Comparison of ENCODE assay signal across 9 cellular contexts in genomic region chr2:138059967-138060635, GRCh38.
DNase-seq lines count a peak whose midpoint lies in the region; ATAC-seq and TF ChIP-seq lines count a peak whose summit lies in the region.
"Had no signal": no experiment of that assay in that cellular context is flagged by ENCODE, and none has a peak within 500 bp of the region (broad histone marks: within the 10 kb centered on the region; RNA-seq: fewer than 3 reads in every experiment).

No MANE protein-coding gene starts in this region.

- H3K27me3 Mint-ChIP-seq in activated naive CD4-positive, alpha-beta T cell treated with anti-CD3 and anti-CD28 coated beads for 36 hours (ENCODE audit: low read depth), result no peaks in the 10 kb centered on the region

- no peaks in the 10 kb centered on the region for H3K36me3 ChIP-seq in right atrium auricular region
- H3K36me3 ChIP-seq: cardiac muscle cell had no signal

- no peak overlapping the region for H3K27ac ChIP-seq in right atrium auricular region
- H3K27ac ChIP-seq: cardiac muscle cell had no signal

- H3K27me3 ChIP-seq in right atrium auricular region, result no peaks in the 10 kb centered on the region
- H3K27me3 ChIP-seq: cardiac muscle cell had no signal

- DNase-seq in AG10803 (ENCODE audit: low read depth), result peak; percentile 52
- DNase-seq in M059J (ENCODE audit: low read depth), result peak; percentile 85
- peak; percentile 47 for DNase-seq in T1000 (lab: John Stamatoyannopoulos, UW)
- peak; percentile 84 for DNase-seq in right atrium auricular region (ENCODE audit: low spot score)
- no peak for DNase-seq in activated effector memory CD4-positive, alpha-beta T cell treated with anti-CD3 and anti-CD28 coated beads, Interleukin-2, amount 50 U/mL, for 16 hours
- no peak for DNase-seq in activated naive CD4-positive, alpha-beta T cell treated with anti-CD3 and anti-CD28 coated beads for 36 hours

- intact Hi-C loops in activated naive CD4-positive, alpha-beta T cell treated with anti-CD3 and anti-CD28 coated beads for 36 hours (cut with micrococcal nuclease), result no loop called here

- TF ChIP-seq CTCF in AG10803 (conservative IDR thresholded peaks at IDR 0.05; ENCODE audit: low read length) (no peak), right atrium auricular region (IDR thresholded peaks at IDR 0.05) (no peak)

- H3K4me1 ChIP-seq in right atrium auricular region, result peaks cover 0 to 6% of the 10 kb centered on the region in 2 donors

- no peak for ATAC-seq in GM18870 (IDR thresholded peaks at IDR 0.05; ENCODE audit: unreplicated experiment)
- ATAC-seq in GM18861 (IDR thresholded peaks at IDR 0.05; ENCODE audit: unreplicated experiment), result no peak

- no peak overlapping the region for H3K4me3 Mint-ChIP-seq in activated naive CD4-positive, alpha-beta T cell treated with anti-CD3 and anti-CD28 coated beads for 36 hours

- H3K36me3 Mint-ChIP-seq in activated naive CD4-positive, alpha-beta T cell treated with anti-CD3 and anti-CD28 coated beads for 36 hours (ENCODE audit: low read depth), result no peaks in the 10 kb centered on the region

- no peaks in the 10 kb centered on the region for H3K9me3 Mint-ChIP-seq in activated naive CD4-positive, alpha-beta T cell treated with anti-CD3 and anti-CD28 coated beads for 36 hours

- CTCF ChIA-PET in activated naive CD4-positive, alpha-beta T cell treated with anti-CD3 and anti-CD28 coated beads for 36 hours (lab: Charles Lee), result interaction anchor here (0.8 kb wide), 1 partner anchor 949 kb away, joined by 3 read pairs; no protein-coding TSS in a partner anchor

- H3K27ac Mint-ChIP-seq in activated naive CD4-positive, alpha-beta T cell treated with anti-CD3 and anti-CD28 coated beads for 36 hours, result no peak overlapping the region

- H3K9me3 ChIP-seq in right atrium auricular region, result peaks cover 0 to 3% of the 10 kb centered on the region in 2 donors

- no peaks in the 10 kb centered on the region for H3K4me1 Mint-ChIP-seq in activated naive CD4-positive, alpha-beta T cell treated with anti-CD3 and anti-CD28 coated beads for 36 hours (ENCODE audit: low read depth)

- H3K4me3 ChIP-seq in AG10803 (ENCODE audit: low read length) (no peak overlapping the region), right atrium auricular region (no peak overlapping the region)
- H3K4me3 ChIP-seq: cardiac muscle cell had no signal

Comparison
In these comparisons a context has a peak if more than half of its experiments do, and no peak if none do; other contexts are left out.
1. DNase-seq: peak in AG10803 (single experiment), M059J (single experiment), T1000 (single experiment) and right atrium auricular region (single experiment); none in activated effector memory CD4-positive, alpha-beta T cell treated with anti-CD3 and anti-CD28 coated beads, Interleukin-2, amount 50 U/mL, for 16 hours (single experiment) and activated naive CD4-positive, alpha-beta T cell treated with anti-CD3 and anti-CD28 coated beads for 36 hours (single experiment).